Comparison of ENCODE assay signal across 27 cellular contexts in genomic region chr9:128285033-128285784, GRCh38. TPM values are rescaled to one million over a fixed set of nuclear protein-coding genes. Genes with fewer than 3 reads are reported as not detected.
A peak's percentile ranks its signal among the peaks of the same experiment; 100 is the strongest.
DNase-seq lines count a peak whose midpoint lies in the region; ATAC-seq and TF ChIP-seq lines count a peak whose summit lies in the region.
"Had no signal": no experiment of that assay in that cellular context is flagged by ENCODE, and none has a peak within 500 bp of the region (broad histone marks: within the 10 kb centered on the region; RNA-seq: fewer than 3 reads in every experiment).

No MANE protein-coding gene starts in this region.

- peaks cover 2% of the 10 kb centered on the region for H3K4me1 Mint-ChIP-seq in dendritic cell treated with granulocyte-macrophage colony-stimulating factor and Interleukin-4, amounts not matched to agents 40 ng/mL and 50 ng/mL, for 4 days (ENCODE audit: low read depth)
- peaks cover 6 to 7% of the 10 kb centered on the region in 2 donors for H3K4me1 Mint-ChIP-seq in stimulated activated naive B cell treated with anti-CD40 and anti-IgM and Interleukin-4, amounts not matched to agents 10 μg/mL and 1 μg/mL and 100 μg/mL, for 72 hours
- H3K4me1 Mint-ChIP-seq in activated naive CD4-positive, alpha-beta T cell treated with anti-CD3 and anti-CD28 coated beads for 36 hours (ENCODE audit: low read depth), result peaks cover under 1% of the 10 kb centered on the region
- no peaks in the 10 kb centered on the region for H3K4me1 Mint-ChIP-seq in activated CD4-positive, alpha-beta memory T cell treated with anti-CD3 and anti-CD28 coated beads for 36 hours (ENCODE audit: low read depth)

- no peak overlapping the region for H3K4me3 Mint-ChIP-seq in dendritic cell treated with granulocyte-macrophage colony-stimulating factor and Interleukin-4, amounts not matched to agents 40 ng/mL and 50 ng/mL, for 4 days
- H3K4me3 Mint-ChIP-seq in stimulated activated naive B cell treated with anti-CD40 and anti-IgM and Interleukin-4, amounts not matched to agents 10 μg/mL and 1 μg/mL and 100 μg/mL, for 72 hours, result no peak overlapping the region
- H3K4me3 Mint-ChIP-seq in activated naive CD4-positive, alpha-beta T cell treated with anti-CD3 and anti-CD28 coated beads for 36 hours, result no peak overlapping the region
- no peak overlapping the region for H3K4me3 Mint-ChIP-seq in activated CD4-positive, alpha-beta memory T cell treated with anti-CD3 and anti-CD28 coated beads for 36 hours
- H3K4me3 Mint-ChIP-seq: activated T-cell treated with anti-CD3 and anti-CD28 coated beads, Interleukin-2, amount 50 U/mL, for 4 hours; CD4-positive, CD25-positive, alpha-beta regulatory T cell had no signal

- no peak overlapping the region for H3K4me3 ChIP-seq in BE2C (ENCODE audit: low read depth, low read length)
- H3K4me3 ChIP-seq: ascending aorta, cardiac muscle cell, coronary artery, GM12878, SJCRH30, transverse colon had no signal

- no peaks in the 10 kb centered on the region for H3K27me3 Mint-ChIP-seq in dendritic cell treated with granulocyte-macrophage colony-stimulating factor and Interleukin-4, amounts not matched to agents 40 ng/mL and 50 ng/mL, for 4 days
- no peaks in the 10 kb centered on the region for H3K27me3 Mint-ChIP-seq in stimulated activated naive B cell treated with anti-CD40 and anti-IgM and Interleukin-4, amounts not matched to agents 10 μg/mL and 1 μg/mL and 100 μg/mL, for 72 hours
- no peaks in the 10 kb centered on the region for H3K27me3 Mint-ChIP-seq in activated naive CD4-positive, alpha-beta T cell treated with anti-CD3 and anti-CD28 coated beads for 36 hours (ENCODE audit: low read depth)
- H3K27me3 Mint-ChIP-seq in activated CD4-positive, alpha-beta memory T cell treated with anti-CD3 and anti-CD28 coated beads for 36 hours, result no peaks in the 10 kb centered on the region
- H3K27me3 Mint-ChIP-seq: CD4-positive, CD25-positive, alpha-beta regulatory T cell had no signal

- TF ChIP-seq CTCF in BE2C (IDR thresholded peaks at IDR 0.05; ENCODE audit: low read depth, low read length), result no peak

- peak overlapping the region; percentile 10 for H3K27ac Mint-ChIP-seq in dendritic cell treated with granulocyte-macrophage colony-stimulating factor and Interleukin-4, amounts not matched to agents 40 ng/mL and 50 ng/mL, for 4 days
- H3K27ac Mint-ChIP-seq in stimulated activated naive B cell treated with anti-CD40 and anti-IgM and Interleukin-4, amounts not matched to agents 10 μg/mL and 1 μg/mL and 100 μg/mL, for 72 hours, result peak overlapping the region; percentile 20
- H3K27ac Mint-ChIP-seq in activated naive CD4-positive, alpha-beta T cell treated with anti-CD3 and anti-CD28 coated beads for 36 hours, result no peak overlapping the region
- H3K27ac Mint-ChIP-seq in activated CD4-positive, alpha-beta memory T cell treated with anti-CD3 and anti-CD28 coated beads for 36 hours, result no peak overlapping the region
- H3K27ac Mint-ChIP-seq: CD4-positive, CD25-positive, alpha-beta regulatory T cell had no signal

- intact Hi-C loops in dendritic cell treated with granulocyte-macrophage colony-stimulating factor and Interleukin-4, amounts not matched to agents 40 ng/mL and 50 ng/mL, for 4 days (cut with micrococcal nuclease), result no loop called here
- intact Hi-C loops in activated naive CD4-positive, alpha-beta T cell treated with anti-CD3 and anti-CD28 coated beads for 36 hours (cut with micrococcal nuclease), result no loop called here
- intact Hi-C loops in activated CD4-positive, alpha-beta memory T cell treated with anti-CD3 and anti-CD28 coated beads for 36 hours (cut with micrococcal nuclease), result no loop called here

- H3K27me3 ChIP-seq in BE2C, result no peaks in the 10 kb centered on the region
- H3K27me3 ChIP-seq: ascending aorta, cardiac muscle cell, SJCRH30, transverse colon had no signal

- CTCF ChIA-PET in activated naive CD4-positive, alpha-beta T cell treated with anti-CD3 and anti-CD28 coated beads for 36 hours (lab: Charles Lee), result interaction anchor here (0.7 to 2.4 kb wide), 2 partner anchors 10 to 14 kb away, joined by 3 to 6 read pairs; no protein-coding TSS in a partner anchor
- CTCF ChIA-PET in activated CD4-positive, alpha-beta memory T cell treated with anti-CD3 and anti-CD28 coated beads for 36 hours (lab: Charles Lee), result interaction anchor here (0.8 to 1.1 kb wide), 2 partner anchors 30 to 643 kb away, joined by 3 read pairs; no protein-coding TSS in a partner anchor

- peaks cover 35% of the 10 kb centered on the region for H3K36me3 Mint-ChIP-seq in dendritic cell treated with granulocyte-macrophage colony-stimulating factor and Interleukin-4, amounts not matched to agents 40 ng/mL and 50 ng/mL, for 4 days (ENCODE audit: low read depth)
- H3K36me3 Mint-ChIP-seq in stimulated activated naive B cell treated with anti-CD40 and anti-IgM and Interleukin-4, amounts not matched to agents 10 μg/mL and 1 μg/mL and 100 μg/mL, for 72 hours, result peaks cover 20 to 30% of the 10 kb centered on the region in 2 donors
- peaks cover 3% of the 10 kb centered on the region for H3K36me3 Mint-ChIP-seq in activated naive CD4-positive, alpha-beta T cell treated with anti-CD3 and anti-CD28 coated beads for 36 hours (ENCODE audit: low read depth)
- H3K36me3 Mint-ChIP-seq in activated CD4-positive, alpha-beta memory T cell treated with anti-CD3 and anti-CD28 coated beads for 36 hours, result peaks cover 3% of the 10 kb centered on the region

- ATAC-seq in stimulated activated naive B cell treated with anti-CD40 and anti-IgM and Interleukin-4, amounts not matched to agents 10 μg/mL and 1 μg/mL and 100 μg/mL, for 72 hours (replicated peaks), result no peak
- ATAC-seq: activated T-cell treated with anti-CD3 and anti-CD28 coated beads, Interleukin-2, amount 50 U/mL, for 4 hours; GM12878; Panc1 had no signal

- no peaks in the 10 kb centered on the region for H3K36me3 ChIP-seq in BE2C
- H3K36me3 ChIP-seq: cardiac muscle cell had no signal

- no peaks in the 10 kb centered on the region for H3K9me3 ChIP-seq in BE2C
- H3K9me3 ChIP-seq: ascending aorta, SJCRH30, transverse colon had no signal

- no peaks in the 10 kb centered on the region for H3K9me3 Mint-ChIP-seq in dendritic cell treated with granulocyte-macrophage colony-stimulating factor and Interleukin-4, amounts not matched to agents 40 ng/mL and 50 ng/mL, for 4 days
- no peaks in the 10 kb centered on the region for H3K9me3 Mint-ChIP-seq in stimulated activated naive B cell treated with anti-CD40 and anti-IgM and Interleukin-4, amounts not matched to agents 10 μg/mL and 1 μg/mL and 100 μg/mL, for 72 hours
- no peaks in the 10 kb centered on the region for H3K9me3 Mint-ChIP-seq in activated naive CD4-positive, alpha-beta T cell treated with anti-CD3 and anti-CD28 coated beads for 36 hours
- H3K9me3 Mint-ChIP-seq in activated CD4-positive, alpha-beta memory T cell treated with anti-CD3 and anti-CD28 coated beads for 36 hours, result no peaks in the 10 kb centered on the region
- H3K9me3 Mint-ChIP-seq: activated T-cell treated with anti-CD3 and anti-CD28 coated beads, Interleukin-2, amount 50 U/mL, for 4 hours; CD4-positive, CD25-positive, alpha-beta regulatory T cell had no signal

- no peaks in the 10 kb centered on the region for H3K4me1 ChIP-seq in BE2C
- H3K4me1 ChIP-seq: ascending aorta, transverse colon had no signal

- DNase-seq in DMS79 treated with DMSO at 0.1 percent for 48 hours (lab: John Stamatoyannopoulos, UW) (peak; percentile 13), DMS79 (lab: John Stamatoyannopoulos, UW) (no peak), NCI-H2171 (lab: John Stamatoyannopoulos, UW) (peak; percentile 16), BE2C (no peak)
- no peak for DNase-seq in stimulated activated naive B cell treated with anti-CD40 and anti-IgM and Interleukin-4, amounts not matched to agents 10 μg/mL and 1 μg/mL and 100 μg/mL, for 72 hours
- no peak for DNase-seq in activated naive CD4-positive, alpha-beta T cell treated with anti-CD3 and anti-CD28 coated beads for 36 hours
- DNase-seq in activated CD4-positive, alpha-beta memory T cell treated with anti-CD3 and anti-CD28 coated beads for 36 hours, result no peak
- DNase-seq: 8988T; activated CD4-positive, alpha-beta T cell treated with anti-CD3 and anti-CD28 coated beads for 4 hours; activated gamma-delta T cell treated with Interleukin-2 at 50 U/mL for 16 hours; activated T-cell treated with anti-CD3 and anti-CD28 coated beads, Interleukin-2, amount 50 U/mL, for 4 hours; CD4-positive, CD25-positive, alpha-beta regulatory T cell; erythroblast; head of caudate nucleus; NCI-H1092 treated with DMSO at 0.1 percent for 48 hours; NCI-H1694 treated with DMSO at 0.1 percent for 48 hours; NCI-H524; SJCRH30; stimulated activated CD4-positive, alpha-beta T cell treated with anti-CD3 and anti-CD28 coated beads, Interleukin-4, amount 100 ng/mL, for 1 hour; T-helper 9 cell; transverse colon had no signal

- POLR2A ChIA-PET in activated CD4-positive, alpha-beta memory T cell treated with anti-CD3 and anti-CD28 coated beads for 36 hours (lab: Charles Lee), result no interaction called here

RNA-seq across cellular contexts. Expression of gene SWI5, which starts 9.1 kb away (rescaled TPM):
- total RNA-seq in activated naive CD4-positive, alpha-beta T cell treated with anti-CD3 and anti-CD28 coated beads for 36 hours, result 10 to 100 TPM; 13.3 to 15.5 TPM
- 10 to 100 TPM; 15.2 to 15.5 TPM for total RNA-seq in activated CD4-positive, alpha-beta memory T cell treated with anti-CD3 and anti-CD28 coated beads for 36 hours
- polyA plus RNA-seq in BE2C (2012; ENCODE audit: insufficient read depth, insufficient read length, low read depth), result 15.7 TPM

RNA-seq across cellular contexts. Expression of gene GOLGA2, which starts 9.4 kb away (rescaled TPM):
- 10 to 100 TPM; 33.3 to 34.4 TPM for total RNA-seq in activated naive CD4-positive, alpha-beta T cell treated with anti-CD3 and anti-CD28 coated beads for 36 hours
- total RNA-seq in activated CD4-positive, alpha-beta memory T cell treated with anti-CD3 and anti-CD28 coated beads for 36 hours, result 10 to 100 TPM; 34.4 to 42.9 TPM
- 76.2 TPM for polyA plus RNA-seq in BE2C (2012; ENCODE audit: insufficient read depth, insufficient read length, low read depth)

RNA-seq across cellular contexts. Expression of gene TRUB2, which starts 37.0 kb away (rescaled TPM):
- 10 to 100 TPM; 28.0 to 29.4 TPM for total RNA-seq in activated naive CD4-positive, alpha-beta T cell treated with anti-CD3 and anti-CD28 coated beads for 36 hours
- 10 to 100 TPM; 27.2 to 27.4 TPM for total RNA-seq in activated CD4-positive, alpha-beta memory T cell treated with anti-CD3 and anti-CD28 coated beads for 36 hours
- polyA plus RNA-seq in BE2C (2012; ENCODE audit: insufficient read depth, insufficient read length, low read depth), result 212 TPM

RNA-seq across cellular contexts. Expression of gene COQ4, which starts 37.4 kb away (rescaled TPM):
- total RNA-seq in activated naive CD4-positive, alpha-beta T cell treated with anti-CD3 and anti-CD28 coated beads for 36 hours, result 10 to 100 TPM; 27.8 to 29.6 TPM
- total RNA-seq in activated CD4-positive, alpha-beta memory T cell treated with anti-CD3 and anti-CD28 coated beads for 36 hours, result 10 to 100 TPM; 33.0 to 35.5 TPM
- polyA plus RNA-seq in BE2C (2012; ENCODE audit: insufficient read depth, insufficient read length, low read depth), result 203 TPM

RNA-seq across cellular contexts. Expression of gene SLC27A4, which starts 55.1 kb away (rescaled TPM):
- total RNA-seq in activated naive CD4-positive, alpha-beta T cell treated with anti-CD3 and anti-CD28 coated beads for 36 hours, result 1 to 10 TPM; 5.7 to 6.8 TPM
- total RNA-seq in activated CD4-positive, alpha-beta memory T cell treated with anti-CD3 and anti-CD28 coated beads for 36 hours, result 10 to 100 TPM; 12.6 to 14.1 TPM
- 74.4 TPM for polyA plus RNA-seq in BE2C (2012; ENCODE audit: insufficient read depth, insufficient read length, low read depth)

Comparison
In these comparisons a context has a peak if more than half of its experiments do, and no peak if none do; other contexts are left out.
1. DNase-seq: peak in DMS79 treated with DMSO at 0.1 percent for 48 hours (single experiment) and NCI-H2171 (single experiment); none in DMS79 (single experiment), stimulated activated naive B cell treated with anti-CD40 and anti-IgM and Interleukin-4, amounts not matched to agents 10 μg/mL and 1 μg/mL and 100 μg/mL, for 72 hours (single experiment), activated naive CD4-positive, alpha-beta T cell treated with anti-CD3 and anti-CD28 coated beads for 36 hours (single experiment), activated CD4-positive, alpha-beta memory T cell treated with anti-CD3 and anti-CD28 coated beads for 36 hours (single experiment) and BE2C (single experiment).
2. H3K27ac Mint-ChIP-seq: peak in dendritic cell treated with granulocyte-macrophage colony-stimulating factor and Interleukin-4, amounts not matched to agents 40 ng/mL and 50 ng/mL, for 4 days (single experiment) and stimulated activated naive B cell treated with anti-CD40 and anti-IgM and Interleukin-4, amounts not matched to agents 10 μg/mL and 1 μg/mL and 100 μg/mL, for 72 hours (single experiment); none in activated naive CD4-positive, alpha-beta T cell treated with anti-CD3 and anti-CD28 coated beads for 36 hours (single experiment) and activated CD4-positive, alpha-beta memory T cell treated with anti-CD3 and anti-CD28 coated beads for 36 hours (single experiment).